ENCODE assay signal across 28 cellular contexts in genomic region chr12:116646901-116647300, GRCh38.
"Had no signal": no experiment of that assay in that cellular context is flagged by ENCODE, and none has a peak within 500 bp of the region (broad histone marks: within the 10 kb centered on the region; RNA-seq: fewer than 3 reads in every experiment).

No MANE protein-coding gene starts in this region.

- H3K4me1 Mint-ChIP-seq: stimulated activated effector memory CD8-positive, alpha-beta T cell treated with anti-CD3 and anti-CD28 coated beads, Interleukin-12 subunit alpha, Interleukin-12 subunit beta, amount 100 ng/mL, for 72 hours; stimulated activated memory B cell treated with anti-CD40 and anti-IgM and Interleukin-4, amounts not matched to agents 10 μg/mL and 1 μg/mL and 100 μg/mL, for 72 hours; stimulated activated naive B cell treated with anti-CD40 and anti-IgM and Interleukin-4, amounts not matched to agents 10 μg/mL and 1 μg/mL and 100 μg/mL, for 72 hours had no signal

- H3K4me1 ChIP-seq: stomach, suprapubic skin, testis, thyroid gland, tibial artery, tibial nerve, transverse colon, upper lobe of right lung, uterus, vagina had no signal

- ATAC-seq: stimulated activated effector memory CD8-positive, alpha-beta T cell treated with anti-CD3 and anti-CD28 coated beads, Interleukin-12 subunit alpha, Interleukin-12 subunit beta, amount 100 ng/mL, for 72 hours; stimulated activated memory B cell treated with anti-CD40 and anti-IgM and Interleukin-4, amounts not matched to agents 10 μg/mL and 1 μg/mL and 100 μg/mL, for 72 hours; stimulated activated naive B cell treated with anti-CD40 and anti-IgM and Interleukin-4, amounts not matched to agents 10 μg/mL and 1 μg/mL and 100 μg/mL, for 72 hours; stimulated activated naive CD8-positive, alpha-beta T cell treated with anti-CD3 and anti-CD28 coated beads, Interleukin-15, amount 100 ng/mL, for 72 hours; stimulated activated naive CD8-positive, alpha-beta T cell treated with anti-CD3 and anti-CD28 coated beads, Interleukin-15, Interleukin-2, amounts not matched to agents 100 U/mL and 50 U/mL, for 24 hours; upper lobe of right lung had no signal

- H3K4me3 ChIP-seq: stomach, suprapubic skin, testis, thoracic aorta, thyroid gland, tibial artery, tibial nerve, transverse colon, upper lobe of left lung, upper lobe of right lung, uterus, vagina had no signal

- H3K36me3 ChIP-seq: stomach, suprapubic skin, thoracic aorta, thyroid gland, tibial artery, tibial nerve, transverse colon, upper lobe of left lung, upper lobe of right lung, uterus, vagina had no signal

- H3K27ac ChIP-seq: stomach, suprapubic skin, testis, thoracic aorta, thyroid gland, tibial artery, tibial nerve, transverse colon, upper lobe of right lung, uterus, vagina had no signal

- H3K27me3 Mint-ChIP-seq: stimulated activated naive CD8-positive, alpha-beta T cell treated with anti-CD3 and anti-CD28 coated beads, Interleukin-15, amount 100 ng/mL, for 72 hours; stimulated activated naive CD8-positive, alpha-beta T cell treated with anti-CD3 and anti-CD28 coated beads, Interleukin-15, Interleukin-2, amounts not matched to agents 100 ng/mL and 50 ng/mL, for 24 hours had no signal

- H3K27me3 ChIP-seq: stomach, suprapubic skin, testis, thyroid gland, tibial artery, tibial nerve, transverse colon, upper lobe of left lung, upper lobe of right lung, uterus, vagina had no signal

- H3K27ac Mint-ChIP-seq: stimulated activated effector memory CD8-positive, alpha-beta T cell treated with anti-CD3 and anti-CD28 coated beads, Interleukin-12 subunit alpha, Interleukin-12 subunit beta, amount 100 ng/mL, for 72 hours; stimulated activated memory B cell treated with anti-CD40 and anti-IgM and Interleukin-4, amounts not matched to agents 10 μg/mL and 1 μg/mL and 100 μg/mL, for 72 hours; stimulated activated naive B cell treated with anti-CD40 and anti-IgM and Interleukin-4, amounts not matched to agents 10 μg/mL and 1 μg/mL and 100 μg/mL, for 72 hours; stimulated activated naive CD8-positive, alpha-beta T cell treated with anti-CD3 and anti-CD28 coated beads, Interleukin-15, amount 100 ng/mL, for 72 hours; stimulated activated naive CD8-positive, alpha-beta T cell treated with anti-CD3 and anti-CD28 coated beads, Interleukin-15, Interleukin-2, amounts not matched to agents 100 ng/mL and 50 ng/mL, for 24 hours; type B pancreatic cell had no signal

- H3K9me3 ChIP-seq: suprapubic skin, testis, thoracic aorta, thyroid gland, tibial artery, transverse colon, upper lobe of left lung, uterus, vagina had no signal

- H3K36me3 Mint-ChIP-seq: stimulated activated effector memory CD8-positive, alpha-beta T cell treated with anti-CD3 and anti-CD28 coated beads, Interleukin-12 subunit alpha, Interleukin-12 subunit beta, amount 100 ng/mL, for 72 hours; type B pancreatic cell had no signal

- DNase-seq: stimulated activated CD4-positive, alpha-beta T cell treated with anti-CD3 and anti-CD28 coated beads, Interleukin-2, amount 100 ng/mL, for 48 hours; stimulated activated CD4-positive, alpha-beta T cell treated with anti-CD3 and anti-CD28 coated beads, Interleukin-4, amount 100 ng/mL, for 1 hour; stimulated activated CD4-positive, alpha-beta T cell treated with anti-CD3 and anti-CD28 coated beads, Interleukin-4, amount 100 ng/mL, for 24 hours; stimulated activated CD4-positive, alpha-beta T cell treated with anti-CD3 and anti-CD28 coated beads, Interleukin-4, amount 100 ng/mL, for 4 hours; stimulated activated CD8-positive, alpha-beta memory T cell treated with anti-CD3 and anti-CD28 coated beads, Interleukin-4, amount 100 ng/mL, for 48 hours; stimulated activated naive B cell treated with anti-CD40 and anti-IgM and Interleukin-4, amounts not matched to agents 10 μg/mL and 1 μg/mL and 100 μg/mL, for 72 hours; stimulated activated naive CD4-positive, alpha-beta T cell; stimulated activated naive CD4-positive, alpha-beta T cell treated with Interleukin-2 at 50 U/mL for 16 hours; stimulated activated naive CD8-positive, alpha-beta T cell treated with anti-CD3 and anti-CD28 coated beads, Interleukin-15, amount 100 ng/mL, for 72 hours; stimulated activated naive CD8-positive, alpha-beta T cell treated with anti-CD3 and anti-CD28 coated beads, Interleukin-15, Interleukin-2, amounts not matched to agents 100 U/mL and 50 U/mL, for 24 hours; stomach; substantia nigra; testis; thyroid gland; tibial artery; transverse colon; trophoblast cell; upper lobe of left lung; upper lobe of right lung; uterus had no signal

- H3K4me3 Mint-ChIP-seq: stimulated activated effector memory CD8-positive, alpha-beta T cell treated with anti-CD3 and anti-CD28 coated beads, Interleukin-12 subunit alpha, Interleukin-12 subunit beta, amount 100 ng/mL, for 72 hours; stimulated activated memory B cell treated with anti-CD40 and anti-IgM and Interleukin-4, amounts not matched to agents 10 μg/mL and 1 μg/mL and 100 μg/mL, for 72 hours; stimulated activated naive B cell treated with anti-CD40 and anti-IgM and Interleukin-4, amounts not matched to agents 10 μg/mL and 1 μg/mL and 100 μg/mL, for 72 hours; stimulated activated naive CD8-positive, alpha-beta T cell treated with anti-CD3 and anti-CD28 coated beads, Interleukin-15, amount 100 ng/mL, for 72 hours; stimulated activated naive CD8-positive, alpha-beta T cell treated with anti-CD3 and anti-CD28 coated beads, Interleukin-15, Interleukin-2, amounts not matched to agents 100 ng/mL and 50 ng/mL, for 24 hours; type B pancreatic cell had no signal

- H3K9me3 Mint-ChIP-seq: stimulated activated effector memory CD8-positive, alpha-beta T cell treated with anti-CD3 and anti-CD28 coated beads, Interleukin-12 subunit alpha, Interleukin-12 subunit beta, amount 100 ng/mL, for 72 hours had no signal
